In genomic region chr16:19607610-19608280, GRCh38 we compare ENCODE assay signal across 2 cellular contexts.
TF ChIP-seq lines count a peak whose summit lies in the region.

No MANE protein-coding gene starts in this region.

TF ChIP-seq in A549, 52 proteins besides CTCF, POLR2A, EP300 and RAD21:
- no peak for TF ChIP-seq E2F6 (IDR thresholded peaks at IDR 0.05; ENCODE audit: borderline replicate concordance, low read depth)
- no peak for TF ChIP-seq SMC3 (IDR thresholded peaks at IDR 0.05)
- no peak for TF ChIP-seq JUN (IDR thresholded peaks at IDR 0.05)
- no peak for TF ChIP-seq FOSL2 (IDR thresholded peaks at IDR 0.05)
- 0 out of 2 replicates have a peak, but pooled peaks have one; percentile 12 for TF ChIP-seq FOSL2 (CRISPR knock-in tag; IDR thresholded peaks at IDR 0.05)
- TF ChIP-seq MAZ (IDR thresholded peaks at IDR 0.05; ENCODE audit: borderline replicate concordance, low read depth, low read length): no peak
- no peak for TF ChIP-seq RFX5 (IDR thresholded peaks at IDR 0.05)
- no peak for TF ChIP-seq HOXA7 (CRISPR knock-in tag; IDR thresholded peaks at IDR 0.05)
- no peak for TF ChIP-seq MAFK (IDR thresholded peaks at IDR 0.05; ENCODE audit: partially characterized antibody)

TF ChIP-seq in IMR-90, 13 proteins besides CTCF, POLR2A, EP300 and RAD21 (continued from another document):
- TF ChIP-seq MAFK (IDR thresholded peaks at IDR 0.05; ENCODE audit: low read depth, low read length): no peak
- TF ChIP-seq ELK1 (IDR thresholded peaks at IDR 0.05; ENCODE audit: borderline replicate concordance, low read depth, low read length): no peak
- no peak for TF ChIP-seq CEBPB (IDR thresholded peaks at IDR 0.05; ENCODE audit: low read depth, low read length)
